Comparison of ENCODE assay signal across 8 cellular contexts in genomic region chr11:67428052-67429001, GRCh38. TPM values are rescaled to one million over a fixed set of nuclear protein-coding genes. Genes with fewer than 3 reads are reported as not detected.
DNase-seq lines count a peak whose midpoint lies in the region; ATAC-seq and TF ChIP-seq lines count a peak whose summit lies in the region.

TSS of gene RPS6KB2 (plus strand) at chr11:67428494. CDS start at chr11:67428546, 52 bp downstream.

- H3K27me3 ChIP-seq in SU-DHL-6 (ENCODE audit: low read length) = no peaks in the 10 kb centered on the region
- H3K27me3 ChIP-seq in thymus (ENCODE audit: control insufficient read depth, insufficient read depth) = no peaks in the 10 kb centered on the region

- DNase-seq in NCI-H128 (lab: John Stamatoyannopoulos, UW; ENCODE audit: unreplicated experiment) (peak; percentile 92), head of caudate nucleus (peak; percentile 89 to 100 (median 99)), osteocyte (ENCODE audit: extremely low spot score, unreplicated experiment) (peak; percentile 99)
- DNase-seq in activated naive CD8-positive, alpha-beta T cell treated with anti-CD3 and anti-CD28 coated beads, Interleukin-2, amount 10 ng/mL, durations not matched to agents 7 days and 5 days = peak; percentile 99

- H3K27ac Mint-ChIP-seq in activated naive CD8-positive, alpha-beta T cell treated with anti-CD3 and anti-CD28 coated beads, Interleukin-2, amount 10 ng/mL, durations not matched to agents 7 days and 5 days = peak within 1 kb of the TSS; percentile 93
- peak within 1 kb of the TSS; percentile 88 for H3K27ac Mint-ChIP-seq in osteocyte (ENCODE audit: unreplicated experiment)

- H4K20me1 ChIP-seq in SU-DHL-6 (ENCODE audit: low read depth, low read length) = no peaks in the 10 kb centered on the region

- peaks cover 13% of the 10 kb centered on the region for H3K79me2 ChIP-seq in SU-DHL-6 (ENCODE audit: insufficient read depth, low read length)

- peaks cover 12% of the 10 kb centered on the region for H3K4me1 ChIP-seq in thymus (ENCODE audit: control insufficient read depth, insufficient read depth, low read length)

- intact Hi-C loops in head of caudate nucleus (cut with DNase I) = no loop called here

- H3K4me3 Mint-ChIP-seq in activated naive CD8-positive, alpha-beta T cell treated with anti-CD3 and anti-CD28 coated beads, Interleukin-2, amount 10 ng/mL, durations not matched to agents 7 days and 5 days = peak within 1 kb of the TSS; percentile 97
- peak within 1 kb of the TSS; percentile 90 for H3K4me3 Mint-ChIP-seq in osteocyte (ENCODE audit: unreplicated experiment)

- no peaks in the 10 kb centered on the region for H3K9me2 ChIP-seq in SU-DHL-6 (replicated peaks; ENCODE audit: insufficient read depth, low read length)

- peak within 1 kb of the TSS; percentile 72 for H2AFZ ChIP-seq in SU-DHL-6 (ENCODE audit: low read depth, low read length, severe bottlenecking)

- H3K36me3 ChIP-seq in SU-DHL-6 (ENCODE audit: low read length) (no peaks in the 10 kb centered on the region), thymus (ENCODE audit: control insufficient read depth, insufficient read depth) (peaks cover 33% of the 10 kb centered on the region)

- no peaks in the 10 kb centered on the region for H3K27me3 Mint-ChIP-seq in activated naive CD8-positive, alpha-beta T cell treated with anti-CD3 and anti-CD28 coated beads, Interleukin-2, amount 10 ng/mL, durations not matched to agents 7 days and 5 days
- no peaks in the 10 kb centered on the region for H3K27me3 Mint-ChIP-seq in osteocyte (ENCODE audit: unreplicated experiment)

- H3K4me3 ChIP-seq in GM08714 (ENCODE audit: low read length) (peak within 1 kb of the TSS; percentile 93), SU-DHL-6 (ENCODE audit: insufficient read depth, low read length, poor library complexity, severe bottlenecking) (peak within 1 kb of the TSS; percentile 92), thymus (ENCODE audit: low read length) (peak within 1 kb of the TSS; percentile 91)

- peak within 1 kb of the TSS; percentile 90 for H3K4me2 ChIP-seq in SU-DHL-6 (ENCODE audit: low read depth, low read length, poor library complexity, severe bottlenecking)

- peaks cover 3% of the 10 kb centered on the region; the same call in 1 of the 2 replicates for H3F3A ChIP-seq in SU-DHL-6 (ENCODE audit: insufficient read depth)

- peaks cover 13% of the 10 kb centered on the region for H3K36me3 Mint-ChIP-seq in activated naive CD8-positive, alpha-beta T cell treated with anti-CD3 and anti-CD28 coated beads, Interleukin-2, amount 10 ng/mL, durations not matched to agents 7 days and 5 days
- peaks cover 7% of the 10 kb centered on the region for H3K36me3 Mint-ChIP-seq in osteocyte (ENCODE audit: unreplicated experiment)

- ATAC-seq in HG02623 (IDR thresholded peaks at IDR 0.05; ENCODE audit: unreplicated experiment) = peak; percentile 84
- ATAC-seq in activated naive CD8-positive, alpha-beta T cell treated with anti-CD3 and anti-CD28 coated beads, Interleukin-2, amount 10 ng/mL, durations not matched to agents 7 days and 5 days (ENCODE audit: low read depth) = peak; percentile 91

- no peaks in the 10 kb centered on the region for H3K9me3 ChIP-seq in SU-DHL-6 (ENCODE audit: insufficient read depth, low read length)
- H3K9me3 ChIP-seq in thymus (ENCODE audit: control insufficient read depth) = no peaks in the 10 kb centered on the region

- H3K27ac ChIP-seq in SU-DHL-6 (ENCODE audit: low read depth, low read length) = peak within 1 kb of the TSS; percentile 46
- peak within 1 kb of the TSS; percentile 90 for H3K27ac ChIP-seq in thymus (ENCODE audit: low read depth)

- whole genome bisulfite sequencing in thymus = under 1% methylated on average over 68 of the region's 68 CpGs

- TF ChIP-seq CTCF in SU-DHL-6 (IDR thresholded peaks at IDR 0.05; ENCODE audit: insufficient read depth, low read length, poor library complexity, severe bottlenecking) = no peak
- no peak for TF ChIP-seq CTCF in osteocyte (IDR thresholded peaks at IDR 0.05)

- H3K9me3 Mint-ChIP-seq in activated naive CD8-positive, alpha-beta T cell treated with anti-CD3 and anti-CD28 coated beads, Interleukin-2, amount 10 ng/mL, durations not matched to agents 7 days and 5 days = no peaks in the 10 kb centered on the region
- H3K9me3 Mint-ChIP-seq in osteocyte (ENCODE audit: unreplicated experiment) = no peaks in the 10 kb centered on the region

- POLR2A ChIA-PET in activated naive CD8-positive, alpha-beta T cell treated with anti-CD3 and anti-CD28 coated beads, Interleukin-2, amount 10 ng/mL, durations not matched to agents 7 days and 5 days (lab: Charles Lee) = interaction anchor here (0.7 to 16.3 kb wide), 13 partner anchors 10 to 584 kb away, joined by 3 to 491 read pairs (median 4); partner anchors contain the start of genes AIP, CARNS1, CDK2AP2 and POLD4

- peaks cover 34% of the 10 kb centered on the region for H3K4me1 Mint-ChIP-seq in activated naive CD8-positive, alpha-beta T cell treated with anti-CD3 and anti-CD28 coated beads, Interleukin-2, amount 10 ng/mL, durations not matched to agents 7 days and 5 days
- peaks cover 5% of the 10 kb centered on the region for H3K4me1 Mint-ChIP-seq in osteocyte (ENCODE audit: unreplicated experiment)

- peak within 1 kb of the TSS; percentile 92 for H3K9ac ChIP-seq in SU-DHL-6 (ENCODE audit: low read length)

RNA-seq across cellular contexts. Expression of gene RPS6KB2, which starts in this region (rescaled TPM):
- total RNA-seq in activated naive CD8-positive, alpha-beta T cell treated with anti-CD3 and anti-CD28 coated beads, Interleukin-2, amount 10 ng/mL, durations not matched to agents 7 days and 5 days = 10 to 100 TPM; 69.0 to 71.4 TPM
- 42.7 and 49.5 TPM in 2 replicates for total RNA-seq in osteocyte
- 76.8 TPM for polyA plus RNA-seq in thymus

Comparison
In these comparisons a context has a peak if more than half of its experiments do, and no peak if none do; other contexts are left out.
1. Peak in every context shown above with its lines: DNase-seq, ATAC-seq, H3K4me3 ChIP-seq and H3K27ac ChIP-seq.